Comparison of ENCODE assay signal across 1 cellular context in the genomic region with DNA sequence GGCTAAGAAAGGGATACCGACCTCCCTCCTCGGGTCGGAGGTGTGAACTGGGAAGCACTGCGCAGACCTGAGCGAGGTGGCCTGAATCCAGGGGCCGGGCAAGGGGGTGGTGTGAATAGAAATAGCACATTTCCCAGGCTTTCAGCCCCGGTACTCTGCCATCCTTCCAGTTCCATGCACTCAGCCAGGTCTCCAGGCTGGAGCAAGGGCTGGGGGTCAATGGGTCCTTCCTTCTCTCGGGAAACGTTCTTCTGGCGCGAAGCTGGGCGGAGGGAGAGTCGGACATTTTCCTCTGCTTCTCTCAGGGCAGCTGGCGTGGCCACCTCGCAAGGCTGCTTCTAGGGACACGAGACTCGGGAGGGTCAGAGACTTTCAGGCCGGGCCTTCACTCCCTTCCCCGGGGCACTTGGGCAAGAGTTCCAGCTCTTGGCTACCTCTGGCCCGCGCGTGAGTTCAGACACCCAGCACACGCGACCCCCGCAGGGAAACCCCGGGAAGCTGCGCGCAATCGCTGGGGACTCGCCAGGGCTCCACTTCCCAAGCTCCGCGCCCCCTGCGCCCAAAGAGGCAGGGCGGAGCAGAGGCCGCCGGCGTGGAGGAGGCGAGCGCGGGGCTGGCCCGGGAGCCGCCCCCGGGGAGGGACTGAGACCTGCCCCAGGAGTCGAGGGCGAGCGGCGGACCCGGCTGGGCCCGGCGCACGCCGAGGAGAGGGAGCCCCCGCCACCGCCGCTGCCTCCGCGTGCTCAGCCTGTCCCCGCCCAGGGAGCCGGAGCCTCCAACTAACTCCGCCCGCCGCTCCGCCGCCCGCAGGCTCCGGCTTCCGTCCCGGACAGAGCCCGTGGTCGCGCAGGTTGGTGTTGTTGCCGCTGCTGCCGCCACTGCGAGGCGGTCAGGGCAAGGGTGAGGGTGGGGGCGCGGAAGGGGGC.
TF ChIP-seq lines count a peak whose summit lies in the region.

Gene PAM (plus strand): TSS at position 807 of the 926 bp plus-strand sequence. CDS start 110,891 bp downstream, outside the sequence.

TF ChIP-seq in HEK293, 187 proteins besides CTCF, POLR2A, EP300 and RAD21 (continued from another document):
- TF ChIP-seq, protein P1, sequence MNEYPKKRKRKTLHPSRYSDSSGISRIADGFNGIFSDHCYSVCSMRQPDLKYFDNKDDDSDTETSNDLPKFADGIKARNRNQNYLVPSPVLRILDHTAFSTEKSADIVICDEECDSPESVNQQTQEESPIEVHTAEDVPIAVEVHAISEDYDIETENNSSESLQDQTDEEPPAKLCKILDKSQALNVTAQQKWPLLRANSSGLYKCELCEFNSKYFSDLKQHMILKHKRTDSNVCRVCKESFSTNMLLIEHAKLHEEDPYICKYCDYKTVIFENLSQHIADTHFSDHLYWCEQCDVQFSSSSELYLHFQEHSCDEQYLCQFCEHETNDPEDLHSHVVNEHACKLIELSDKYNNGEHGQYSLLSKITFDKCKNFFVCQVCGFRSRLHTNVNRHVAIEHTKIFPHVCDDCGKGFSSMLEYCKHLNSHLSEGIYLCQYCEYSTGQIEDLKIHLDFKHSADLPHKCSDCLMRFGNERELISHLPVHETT (tag by site-specific recombination; IDR thresholded peaks at IDR 0.05) = no peak
- TF ChIP-seq ZNF585B (tag by site-specific recombination; IDR thresholded peaks at IDR 0.05) (no peak), ZNF155 (tag by site-specific recombination; IDR thresholded peaks at IDR 0.05) (no peak), GLIS2 (tag by site-specific recombination; IDR thresholded peaks at IDR 0.05) (peak; percentile 90), ZNF610 (tag by site-specific recombination; IDR thresholded peaks at IDR 0.05; ENCODE audit: borderline replicate concordance) (0 out of 2 replicates have a peak, but pooled peaks have one; percentile 15), ZNF366 (tag by site-specific recombination; conservative IDR thresholded peaks at IDR 0.05) (no peak), ZSCAN16 (tag by site-specific recombination; IDR thresholded peaks at IDR 0.05) (no peak), BCL11B (tag by site-specific recombination; IDR thresholded peaks at IDR 0.05; ENCODE audit: low read depth) (no peak; the same call in 1 of the 2 replicates), MYNN (tag by site-specific recombination; IDR thresholded peaks at IDR 0.05; ENCODE audit: borderline replicate concordance) (no peak), GFI1B (tag by site-specific recombination; IDR thresholded peaks at IDR 0.05) (no peak), ZNF747 (tag by site-specific recombination; IDR thresholded peaks at IDR 0.05) (no peak)
- TF ChIP-seq, protein P2, sequence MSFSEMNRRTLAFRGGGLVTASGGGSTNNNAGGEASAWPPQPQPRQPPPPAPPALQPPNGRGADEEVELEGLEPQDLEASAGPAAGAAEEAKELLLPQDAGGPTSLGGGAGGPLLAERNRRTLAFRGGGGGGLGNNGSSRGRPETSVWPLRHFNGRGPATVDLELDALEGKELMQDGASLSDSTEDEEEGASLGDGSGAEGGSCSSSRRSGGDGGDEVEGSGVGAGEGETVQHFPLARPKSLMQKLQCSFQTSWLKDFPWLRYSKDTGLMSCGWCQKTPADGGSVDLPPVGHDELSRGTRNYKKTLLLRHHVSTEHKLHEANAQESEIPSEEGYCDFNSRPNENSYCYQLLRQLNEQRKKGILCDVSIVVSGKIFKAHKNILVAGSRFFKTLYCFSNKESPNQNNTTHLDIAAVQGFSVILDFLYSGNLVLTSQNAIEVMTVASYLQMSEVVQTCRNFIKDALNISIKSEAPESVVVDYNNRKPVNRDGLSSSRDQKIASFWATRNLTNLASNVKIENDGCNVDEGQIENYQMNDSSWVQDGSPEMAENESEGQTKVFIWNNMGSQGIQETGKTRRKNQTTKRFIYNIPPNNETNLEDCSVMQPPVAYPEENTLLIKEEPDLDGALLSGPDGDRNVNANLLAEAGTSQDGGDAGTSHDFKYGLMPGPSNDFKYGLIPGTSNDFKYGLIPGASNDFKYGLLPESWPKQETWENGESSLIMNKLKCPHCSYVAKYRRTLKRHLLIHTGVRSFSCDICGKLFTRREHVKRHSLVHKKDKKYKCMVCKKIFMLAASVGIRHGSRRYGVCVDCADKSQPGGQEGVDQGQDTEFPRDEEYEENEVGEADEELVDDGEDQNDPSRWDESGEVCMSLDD (tag by site-specific recombination; IDR thresholded peaks at IDR 0.05) = no peak
